In genomic region chr19:4045597-4046361, GRCh38 we compare ENCODE assay signal across 2 cellular contexts.
TF ChIP-seq lines count a peak whose summit lies in the region.

No MANE protein-coding gene starts in this region.

TF ChIP-seq in IMR-90, 13 proteins besides CTCF, POLR2A, EP300 and RAD21:
- TF ChIP-seq RFX5 (IDR thresholded peaks at IDR 0.05; ENCODE audit: low read depth, low read length) (no peak), NFE2L2 (IDR thresholded peaks at IDR 0.05; ENCODE audit: low read depth, low read length) (no peak), SMC3 (IDR thresholded peaks at IDR 0.05; ENCODE audit: low read depth, low read length) (no peak), CHD1 (IDR thresholded peaks at IDR 0.05; ENCODE audit: low read depth, low read length) (no peak)
- TF ChIP-seq, protein P1, sequence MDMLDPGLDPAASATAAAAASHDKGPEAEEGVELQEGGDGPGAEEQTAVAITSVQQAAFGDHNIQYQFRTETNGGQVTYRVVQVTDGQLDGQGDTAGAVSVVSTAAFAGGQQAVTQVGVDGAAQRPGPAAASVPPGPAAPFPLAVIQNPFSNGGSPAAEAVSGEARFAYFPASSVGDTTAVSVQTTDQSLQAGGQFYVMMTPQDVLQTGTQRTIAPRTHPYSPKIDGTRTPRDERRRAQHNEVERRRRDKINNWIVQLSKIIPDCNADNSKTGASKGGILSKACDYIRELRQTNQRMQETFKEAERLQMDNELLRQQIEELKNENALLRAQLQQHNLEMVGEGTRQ (IDR thresholded peaks at IDR 0.05; ENCODE audit: low read depth, low read length), result no peak
- TF ChIP-seq, protein P2, sequence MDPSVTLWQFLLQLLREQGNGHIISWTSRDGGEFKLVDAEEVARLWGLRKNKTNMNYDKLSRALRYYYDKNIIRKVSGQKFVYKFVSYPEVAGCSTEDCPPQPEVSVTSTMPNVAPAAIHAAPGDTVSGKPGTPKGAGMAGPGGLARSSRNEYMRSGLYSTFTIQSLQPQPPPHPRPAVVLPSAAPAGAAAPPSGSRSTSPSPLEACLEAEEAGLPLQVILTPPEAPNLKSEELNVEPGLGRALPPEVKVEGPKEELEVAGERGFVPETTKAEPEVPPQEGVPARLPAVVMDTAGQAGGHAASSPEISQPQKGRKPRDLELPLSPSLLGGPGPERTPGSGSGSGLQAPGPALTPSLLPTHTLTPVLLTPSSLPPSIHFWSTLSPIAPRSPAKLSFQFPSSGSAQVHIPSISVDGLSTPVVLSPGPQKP (IDR thresholded peaks at IDR 0.05; ENCODE audit: borderline replicate concordance, low read depth, low read length), result no peak

TF ChIP-seq in GM12878, 131 proteins besides CTCF, POLR2A, EP300 and RAD21:
- peak; percentile 45; the same call in 1 of the 2 replicates for TF ChIP-seq POLR2AphosphoS5 (IDR thresholded peaks at IDR 0.05; ENCODE audit: low read length)
- TF ChIP-seq RAD51 (IDR thresholded peaks at IDR 0.05), result no peak
- TF ChIP-seq, protein P1 (IDR thresholded peaks at IDR 0.05; ENCODE audit: borderline replicate concordance, low read depth, low read length), result no peak
- TF ChIP-seq, protein P3, sequence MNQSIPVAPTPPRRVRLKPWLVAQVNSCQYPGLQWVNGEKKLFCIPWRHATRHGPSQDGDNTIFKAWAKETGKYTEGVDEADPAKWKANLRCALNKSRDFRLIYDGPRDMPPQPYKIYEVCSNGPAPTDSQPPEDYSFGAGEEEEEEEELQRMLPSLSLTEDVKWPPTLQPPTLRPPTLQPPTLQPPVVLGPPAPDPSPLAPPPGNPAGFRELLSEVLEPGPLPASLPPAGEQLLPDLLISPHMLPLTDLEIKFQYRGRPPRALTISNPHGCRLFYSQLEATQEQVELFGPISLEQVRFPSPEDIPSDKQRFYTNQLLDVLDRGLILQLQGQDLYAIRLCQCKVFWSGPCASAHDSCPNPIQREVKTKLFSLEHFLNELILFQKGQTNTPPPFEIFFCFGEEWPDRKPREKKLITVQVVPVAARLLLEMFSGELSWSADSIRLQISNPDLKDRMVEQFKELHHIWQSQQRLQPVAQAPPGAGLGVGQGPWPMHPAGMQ (IDR thresholded peaks at IDR 0.05; ENCODE audit: borderline replicate concordance), result no peak
